ENCODE assay signal across 9 cellular contexts in genomic region chr2:38660282-38660681, GRCh38. TPM values are rescaled to one million over a fixed set of nuclear protein-coding genes. Genes with fewer than 3 reads are reported as not detected.
"Had no signal": no experiment of that assay in that cellular context is flagged by ENCODE, and none has a peak within 500 bp of the region (broad histone marks: within the 10 kb centered on the region; RNA-seq: fewer than 3 reads in every experiment).

No MANE protein-coding gene starts in this region.

- DNase-seq: GM23248, GOT3, H7, KG1 had no signal

- H3K27ac ChIP-seq: GM23248 had no signal

- H3K4me3 ChIP-seq: GM23248, HAP-1 had no signal

- H3K27ac Mint-ChIP-seq: IgD-negative memory B cell had no signal

- H3K36me3 ChIP-seq: HAP-1 had no signal

- H3K36me3 Mint-ChIP-seq: IgD-negative memory B cell had no signal

- ATAC-seq: HCT116 had no signal

- H3K9me3 ChIP-seq: HAP-1 had no signal

- FAIRE-seq: HTR-8/SVneo had no signal

- H2AFZ ChIP-seq: GM23248 had no signal

- H3K4me3 Mint-ChIP-seq: IgD-negative memory B cell had no signal

- H3K9ac ChIP-seq: GM23248 had no signal

- H3K9me3 Mint-ChIP-seq: IgD-negative memory B cell had no signal

RNA-seq across cellular contexts. Expression of gene GALM, which starts 5.6 kb away (rescaled TPM):
- total RNA-seq: H4 had no signal
